ENCODE assay signal across 11 cellular contexts in the genomic region with DNA sequence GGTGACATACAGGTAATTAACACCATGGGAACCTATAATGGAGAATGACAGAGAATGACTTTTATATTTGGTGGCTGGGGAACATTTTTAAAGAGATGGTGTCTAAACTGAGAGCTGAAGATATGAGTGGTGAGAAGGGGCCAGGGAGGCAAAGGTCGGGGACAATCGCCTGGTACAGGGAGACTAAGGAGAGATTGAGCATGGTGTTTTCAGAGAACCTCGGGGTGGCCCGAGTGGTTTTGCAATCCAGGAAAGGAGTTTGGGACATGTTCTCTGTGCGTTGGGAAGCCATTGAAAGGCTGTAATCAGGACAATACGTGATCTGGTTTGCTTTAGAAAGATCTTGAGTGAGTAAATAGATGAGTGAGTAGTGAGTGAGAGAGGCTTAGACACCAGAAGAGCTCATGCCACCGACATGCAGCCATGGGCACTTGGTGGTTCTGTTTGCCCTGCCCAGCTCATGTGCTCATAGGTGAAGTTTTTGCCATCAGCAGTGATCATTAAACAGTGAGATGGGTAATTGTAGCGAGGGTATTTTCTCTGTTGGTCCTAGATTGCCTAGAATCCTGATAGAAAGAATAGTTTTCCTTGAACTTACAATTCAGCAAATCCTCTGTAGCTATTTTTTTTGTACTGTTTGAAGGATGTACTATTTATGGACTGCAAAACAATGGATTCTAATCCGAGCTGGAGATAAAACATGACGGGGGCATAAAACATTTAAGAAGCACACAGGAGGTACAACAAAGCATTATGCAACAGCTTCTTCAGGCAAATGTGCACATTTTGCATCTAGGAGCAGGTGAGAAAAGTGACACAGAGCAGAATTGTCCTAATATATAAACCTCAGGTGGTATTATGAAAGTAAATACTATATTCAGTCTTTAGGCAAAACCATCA.
A peak's percentile ranks its signal among the peaks of the same experiment; 100 is the strongest.
DNase-seq lines count a peak whose midpoint lies in the region; ATAC-seq and TF ChIP-seq lines count a peak whose summit lies in the region.
"Had no signal": no experiment of that assay in that cellular context is flagged by ENCODE, and none has a peak within 500 bp of the region (broad histone marks: within the 10 kb centered on the region; RNA-seq: fewer than 3 reads in every experiment).

No MANE protein-coding gene starts in this region.

- H3K4me1 ChIP-seq in RWPE2 (ENCODE audit: insufficient read depth, poor library complexity, severe bottlenecking), result peaks cover 47% of the 10 kb centered on the region
- H3K4me1 ChIP-seq in esophagus squamous epithelium, result peaks cover 33 to 88% (median 52%) of the 10 kb centered on the region in 3 donors
- peaks cover 41 to 60% (median 48%) of the 10 kb centered on the region in 3 donors for H3K4me1 ChIP-seq in skeletal muscle tissue (ENCODE audit: control insufficient read depth in 3 of 3, insufficient read depth in 3 of 3, low read length in 3 of 3)

- no peaks in the 10 kb centered on the region for H3K9me3 Mint-ChIP-seq in stimulated activated memory B cell treated with anti-CD40 and anti-IgM and Interleukin-4, amounts not matched to agents 10 μg/mL and 1 μg/mL and 100 μg/mL, for 72 hours
- H3K9me3 Mint-ChIP-seq: naive B cell had no signal

- H3K27me3 ChIP-seq in AG04450 (ENCODE audit: control insufficient read depth, insufficient read depth, low read length) (no peaks in the 10 kb centered on the region), RWPE2 (ENCODE audit: insufficient read depth, poor library complexity, severe bottlenecking) (no peaks in the 10 kb centered on the region), esophagus squamous epithelium (no peaks in the 10 kb centered on the region), skeletal muscle tissue (ENCODE audit: control insufficient read depth in 3 of 3, insufficient read depth in 3 of 3, low read length in 3 of 3) (no peaks in the 10 kb centered on the region)

- no peaks in the 10 kb centered on the region for H3K36me3 Mint-ChIP-seq in stimulated activated memory B cell treated with anti-CD40 and anti-IgM and Interleukin-4, amounts not matched to agents 10 μg/mL and 1 μg/mL and 100 μg/mL, for 72 hours
- H3K36me3 Mint-ChIP-seq in T-helper 17 cell (ENCODE audit: low read depth), result peaks cover 2% of the 10 kb centered on the region
- H3K36me3 Mint-ChIP-seq: naive B cell had no signal

- H3K9me3 ChIP-seq in AG04450 (ENCODE audit: control insufficient read depth, insufficient read depth, low read length) (no peaks in the 10 kb centered on the region), RWPE2 (ENCODE audit: severe bottlenecking) (no peaks in the 10 kb centered on the region), esophagus squamous epithelium (no peaks in the 10 kb centered on the region), skeletal muscle tissue (ENCODE audit: control insufficient read depth in 3 of 3, low read length in 3 of 3) (no peaks in the 10 kb centered on the region), T-helper 17 cell (ENCODE audit: control insufficient read depth, low read length, poor library complexity, severe bottlenecking) (no peaks in the 10 kb centered on the region)

- no peaks in the 10 kb centered on the region for H3K27me3 Mint-ChIP-seq in stimulated activated memory B cell treated with anti-CD40 and anti-IgM and Interleukin-4, amounts not matched to agents 10 μg/mL and 1 μg/mL and 100 μg/mL, for 72 hours
- H3K27me3 Mint-ChIP-seq in T-helper 17 cell, result peaks cover 31% of the 10 kb centered on the region
- H3K27me3 Mint-ChIP-seq: naive B cell had no signal

- DNase-seq in AG04450 (ENCODE audit: low read depth, low spot score) (no peak), RWPE2 (ENCODE audit: low spot score) (no peak), esophagus squamous epithelium (lab: John Stamatoyannopoulos, UW) (no peak), T-helper 17 cell (no peak)
- DNase-seq: naive B cell, NCI-H1048 had no signal

- CTCF ChIA-PET in AG04450 (lab: Charles Lee), result interaction anchor here (1.3 kb wide), 1 partner anchor 267 kb away, joined by 3 read pairs; no protein-coding TSS in a partner anchor

- H3K4me1 Mint-ChIP-seq in stimulated activated memory B cell treated with anti-CD40 and anti-IgM and Interleukin-4, amounts not matched to agents 10 μg/mL and 1 μg/mL and 100 μg/mL, for 72 hours, result peaks cover 2% of the 10 kb centered on the region
- H3K4me1 Mint-ChIP-seq in T-helper 17 cell, result peaks cover 11% of the 10 kb centered on the region

- H3K27ac Mint-ChIP-seq in stimulated activated memory B cell treated with anti-CD40 and anti-IgM and Interleukin-4, amounts not matched to agents 10 μg/mL and 1 μg/mL and 100 μg/mL, for 72 hours, result no peak overlapping the region
- no peak overlapping the region for H3K27ac Mint-ChIP-seq in T-helper 17 cell

- peak overlapping the region in 1 of 3 donors; percentile 45 for H3K9ac ChIP-seq in skeletal muscle tissue (ENCODE audit: low read depth in 1 of 3, low read length in 3 of 3)

- POLR2A ChIA-PET in AG04450 (lab: Yijun Ruan, JAX), result interaction anchor here (1.4 kb wide), 1 partner anchor 47 kb away, joined by 5 read pairs; no protein-coding TSS in a partner anchor

- no peak overlapping the region for H3K4me3 ChIP-seq in AG04450 (ENCODE audit: low read depth, low read length)
- H3K4me3 ChIP-seq in RWPE2 (ENCODE audit: severe bottlenecking), result no peak overlapping the region
- H3K4me3 ChIP-seq in esophagus squamous epithelium, result no peak overlapping the region
- peak overlapping the region in 1 of 3 donors; percentile 29 for H3K4me3 ChIP-seq in skeletal muscle tissue (ENCODE audit: low read length in 3 of 3)

- no peak for ATAC-seq in RWPE2 (ENCODE audit: low read depth)
- ATAC-seq in HG02678 (IDR thresholded peaks at IDR 0.05; ENCODE audit: unreplicated experiment), result no peak
- ATAC-seq in stimulated activated memory B cell treated with anti-CD40 and anti-IgM and Interleukin-4, amounts not matched to agents 10 μg/mL and 1 μg/mL and 100 μg/mL, for 72 hours, result no peak
- no peak for ATAC-seq in T-helper 17 cell
- ATAC-seq in GM19324 (IDR thresholded peaks at IDR 0.05; ENCODE audit: low FRiP score, unreplicated experiment), result no peak
- ATAC-seq: HepG2 had no signal

- TF ChIP-seq POLR2A in esophagus squamous epithelium (IDR thresholded peaks at IDR 0.05), result no peak

- H3K27ac ChIP-seq in AG04450 (ENCODE audit: low read depth, low read length), result peak overlapping the region; percentile 88
- H3K27ac ChIP-seq in RWPE2 (ENCODE audit: poor library complexity, severe bottlenecking), result peak overlapping the region; percentile 85
- peak overlapping the region; percentile 65 to 97 (median 84) for H3K27ac ChIP-seq in esophagus squamous epithelium
- peak overlapping the region; percentile 77 for H3K27ac ChIP-seq in skeletal muscle tissue (ENCODE audit: low read depth, low read length)

- no peak overlapping the region for H3K4me3 Mint-ChIP-seq in stimulated activated memory B cell treated with anti-CD40 and anti-IgM and Interleukin-4, amounts not matched to agents 10 μg/mL and 1 μg/mL and 100 μg/mL, for 72 hours
- no peak overlapping the region for H3K4me3 Mint-ChIP-seq in T-helper 17 cell
- H3K4me3 Mint-ChIP-seq: naive B cell had no signal

- no peaks in the 10 kb centered on the region for H3K36me3 ChIP-seq in RWPE2 (ENCODE audit: low read depth)
- no peaks in the 10 kb centered on the region for H3K36me3 ChIP-seq in esophagus squamous epithelium
- no peaks in the 10 kb centered on the region for H3K36me3 ChIP-seq in skeletal muscle tissue (ENCODE audit: control insufficient read depth in 3 of 3, insufficient read depth in 3 of 3, low read length in 3 of 3)

- WGBS in esophagus squamous epithelium, 2 donors, result 64 to 77% methylated on average over 10 of the region's 10 CpGs

- intact Hi-C loops in esophagus squamous epithelium (cut with DNase I), result no loop called here

- TF ChIP-seq CTCF in AG04450 (IDR thresholded peaks at IDR 0.05; ENCODE audit: low read depth, low read length) (no peak), RWPE2 (IDR thresholded peaks at IDR 0.05; ENCODE audit: poor library complexity, severe bottlenecking) (no peak), esophagus squamous epithelium (IDR thresholded peaks at IDR 0.05) (no peak)
